15 cellular contexts compared by ENCODE assay signal in the genomic region with DNA sequence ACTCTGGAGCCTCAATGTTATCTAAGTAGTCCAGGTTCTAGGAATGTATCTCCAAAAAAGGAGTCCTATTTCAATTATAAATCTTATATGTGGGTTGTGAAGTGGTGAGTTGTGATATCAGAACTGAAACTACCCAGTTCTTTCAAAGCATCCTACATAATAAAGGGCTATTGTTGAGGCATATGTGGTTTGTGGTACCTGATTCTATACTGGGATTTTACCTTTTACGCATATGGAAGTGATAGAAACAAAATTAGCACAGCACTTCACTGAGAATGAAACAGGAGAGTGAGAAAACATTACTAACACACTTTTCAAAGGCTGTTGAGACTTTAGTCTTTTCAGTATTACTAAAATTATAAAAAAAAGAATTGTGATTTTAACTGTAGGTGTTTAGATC.
DNase-seq lines count a peak whose midpoint lies in the region; ATAC-seq, FAIRE-seq and TF ChIP-seq lines count a peak whose summit lies in the region.
"Had no signal": no experiment of that assay in that cellular context is flagged by ENCODE, and none has a peak within 500 bp of the region (broad histone marks: within the 10 kb centered on the region; RNA-seq: fewer than 3 reads in every experiment).

No MANE protein-coding gene starts in this region.

- no peak for TF ChIP-seq CTCF in GM10266 (IDR thresholded peaks at IDR 0.05; ENCODE audit: control insufficient read depth, insufficient read depth, low read depth, missing control alignments)

- DNase-seq in GM10266 (ENCODE audit: extremely low spot score) (peak; percentile 16), frontal cortex (ENCODE audit: low spot score in 2 of 2) (no peak), NCI-H1417 (lab: John Stamatoyannopoulos, UW) (no peak), dermis blood vessel endothelial cell (no peak), SJCRH30 (no peak)
- DNase-seq: activated naive CD4-positive, alpha-beta T cell treated with anti-CD3 and anti-CD28 coated beads, Interleukin-2, amount 10 ng/mL, durations not matched to agents 7 days and 5 days; colonic mucosa; natural killer cell; NCI-H510A; small intestine had no signal

- no peaks in the 10 kb centered on the region for H3K27me3 ChIP-seq in SJCRH30
- H3K27me3 ChIP-seq: colonic mucosa had no signal

- no peak overlapping the region for H3K4me3 ChIP-seq in SJCRH30
- H3K4me3 ChIP-seq: colonic mucosa, SK-N-MC had no signal

- FAIRE-seq in frontal cortex (lab: Jason Lieb, UNC), result no peak
- FAIRE-seq: H1, small intestine had no signal

- no peaks in the 10 kb centered on the region for H3K4me1 ChIP-seq in SJCRH30
- H3K4me1 ChIP-seq: colonic mucosa had no signal

- ATAC-seq in GM19035 (IDR thresholded peaks at IDR 0.05; ENCODE audit: unreplicated experiment), result peak; percentile 99
- peak; percentile 99 for ATAC-seq in HG02571 (IDR thresholded peaks at IDR 0.05; ENCODE audit: unreplicated experiment)
- ATAC-seq in HG03175 (IDR thresholded peaks at IDR 0.05; ENCODE audit: unreplicated experiment), result peak; percentile 95
- ATAC-seq: natural killer cell had no signal

- no peak overlapping the region for H3K27ac ChIP-seq in SJCRH30
- H3K27ac ChIP-seq: colonic mucosa, SK-N-MC had no signal

- no peaks in the 10 kb centered on the region for H3K36me3 ChIP-seq in SJCRH30
- H3K36me3 ChIP-seq: colonic mucosa had no signal

- H3K9me3 ChIP-seq in SJCRH30 (replicated peaks), result no peaks in the 10 kb centered on the region
- H3K9me3 ChIP-seq: colonic mucosa had no signal
